8 cellular contexts compared by ENCODE assay signal in the genomic region with DNA sequence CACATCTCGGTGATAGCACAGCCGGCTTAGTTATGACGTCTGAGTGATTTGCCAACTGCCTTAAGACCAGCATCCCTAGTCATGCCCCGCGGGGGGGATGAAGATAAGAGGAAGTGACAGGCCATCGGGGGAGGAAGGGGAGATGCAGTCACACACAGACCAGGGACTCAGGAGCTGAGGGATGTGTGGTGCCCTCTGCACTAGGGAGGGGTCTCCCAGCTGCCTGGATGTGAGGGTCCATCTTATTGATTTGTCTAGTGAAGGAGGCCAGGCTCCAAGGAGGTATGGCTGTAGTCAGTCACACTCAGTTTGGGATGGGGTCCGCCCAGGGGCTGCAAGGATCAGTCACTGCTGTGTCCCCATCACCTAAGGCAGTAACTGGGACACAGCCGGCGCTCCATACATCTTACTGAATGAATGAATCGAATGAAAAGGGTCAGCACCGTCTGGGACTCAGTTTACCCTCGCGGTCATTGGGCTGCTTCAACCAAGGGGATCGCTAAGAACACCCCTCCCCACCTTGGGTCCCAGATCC. TPM values are rescaled to one million over a fixed set of nuclear protein-coding genes. Genes with fewer than 3 reads are reported as not detected.
DNase-seq lines count a peak whose midpoint lies in the region; ATAC-seq and TF ChIP-seq lines count a peak whose summit lies in the region.

No MANE protein-coding gene starts in this region.

- intact Hi-C loops in left cardiac atrium (cut with DNase I) = no loop called here

- peaks cover 45% of the 10 kb centered on the region for H3K4me1 Mint-ChIP-seq in activated naive CD8-positive, alpha-beta T cell (ENCODE audit: low read depth)

- H3K4me3 Mint-ChIP-seq in activated naive CD8-positive, alpha-beta T cell = peak overlapping the region; percentile 88

- TF ChIP-seq CTCF in GM10266 (IDR thresholded peaks at IDR 0.05; ENCODE audit: control insufficient read depth, insufficient read depth, low read depth, missing control alignments) (no peak), retinal pigment epithelial cell (conservative IDR thresholded peaks at IDR 0.05; ENCODE audit: low read depth, low read length) (no peak)

- peak; percentile 47 for DNase-seq in GM10266 (ENCODE audit: extremely low spot score)
- peak; percentile 82 for DNase-seq in NCI-H82 (lab: John Stamatoyannopoulos, UW)
- DNase-seq in left cardiac atrium = peak; percentile 72
- no peak for DNase-seq in retinal pigment epithelial cell (ENCODE audit: low read depth)
- no peak for DNase-seq in HPDE6-E6E7 (ENCODE audit: extremely low spot score)
- no peak for DNase-seq in globus pallidus (ENCODE audit: low spot score)

- peak overlapping the region; percentile 66 for H3K27ac Mint-ChIP-seq in activated naive CD8-positive, alpha-beta T cell

- ATAC-seq in left cardiac atrium (peak in 1 of 2 donors; percentile 0), HG03520 (IDR thresholded peaks at IDR 0.05; ENCODE audit: unreplicated experiment) (no peak)

- H3K36me3 Mint-ChIP-seq in activated naive CD8-positive, alpha-beta T cell = peaks cover 2% of the 10 kb centered on the region

- peak overlapping the region; percentile 61 for H3K4me3 ChIP-seq in retinal pigment epithelial cell (ENCODE audit: low read length)

- no peaks in the 10 kb centered on the region for H3K27me3 Mint-ChIP-seq in activated naive CD8-positive, alpha-beta T cell

- no peaks in the 10 kb centered on the region for H3K9me3 Mint-ChIP-seq in activated naive CD8-positive, alpha-beta T cell (ENCODE audit: low read depth)

RNA-seq across cellular contexts. Expression of a gene that starts 19.3 kb away (rescaled TPM):
- total RNA-seq in left cardiac atrium = 100 to 1,000 TPM; 105 to 140 TPM

RNA-seq across cellular contexts. Expression of a gene that starts 24.8 kb away (rescaled TPM):
- 1 to 10 TPM; 1.5 to 5.5 TPM for total RNA-seq in left cardiac atrium

RNA-seq across cellular contexts. Expression of a gene that starts 36.5 kb away (rescaled TPM):
- total RNA-seq in left cardiac atrium = 1 to 10 TPM; 4.6 to 5.5 TPM

RNA-seq across cellular contexts. Expression of a gene that starts 38.1 kb away (rescaled TPM):
- total RNA-seq in left cardiac atrium = 100 to 1,000 TPM; 123 to 143 TPM

RNA-seq across cellular contexts. Expression of a gene that starts 53.9 kb away (rescaled TPM):
- total RNA-seq in left cardiac atrium = 10 to 100 TPM; 13.0 to 16.3 TPM

Comparison
In these comparisons a context has a peak if more than half of its experiments do, and no peak if none do; other contexts are left out.
1. DNase-seq: peak in GM10266 (single experiment), NCI-H82 (single experiment) and left cardiac atrium (single experiment); none in retinal pigment epithelial cell (single experiment), HPDE6-E6E7 (single experiment) and globus pallidus (single experiment).